In the genomic region with DNA sequence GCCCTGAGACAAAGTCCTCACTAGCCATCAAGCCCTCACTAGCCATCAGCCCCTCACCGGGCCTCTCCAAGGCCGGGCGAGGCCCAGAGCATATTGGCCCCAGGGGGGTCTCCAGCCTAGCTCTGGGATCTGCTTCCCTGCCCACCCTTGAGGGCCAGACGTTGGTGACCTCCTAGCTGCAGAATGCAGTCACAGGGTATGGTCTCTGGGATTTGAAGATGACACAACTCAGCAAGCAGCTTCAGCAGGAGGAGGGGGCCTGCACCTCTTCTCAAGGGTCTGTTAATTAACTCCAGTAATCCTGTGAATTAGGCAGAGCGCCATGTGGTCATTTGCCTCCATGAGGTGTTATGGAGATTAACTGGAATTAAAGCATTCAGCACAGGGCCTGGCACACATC, we compare ENCODE assay signal across 16 cellular contexts.
A peak's percentile ranks its signal among the peaks of the same experiment; 100 is the strongest.
DNase-seq lines count a peak whose midpoint lies in the region; ATAC-seq and TF ChIP-seq lines count a peak whose summit lies in the region.
"Had no signal": no experiment of that assay in that cellular context is flagged by ENCODE, and none has a peak within 500 bp of the region (broad histone marks: within the 10 kb centered on the region; RNA-seq: fewer than 3 reads in every experiment).

No MANE protein-coding gene starts in this region.

- TF ChIP-seq POLR2A in esophagus muscularis mucosa (IDR thresholded peaks at IDR 0.05; ENCODE audit: low read depth) (no peak), testis (IDR thresholded peaks at IDR 0.05) (no peak), sigmoid colon (IDR thresholded peaks at IDR 0.05) (no peak)

- no peak overlapping the region for H2BK5ac ChIP-seq in mesenchymal stem cell (ENCODE audit: low read depth, low read length, poor library complexity, severe bottlenecking)

- H2BK12ac ChIP-seq in mesenchymal stem cell (ENCODE audit: low read length in 2 of 2) = no peak overlapping the region

- H2BK15ac ChIP-seq in mesenchymal stem cell (ENCODE audit: low read depth, poor library complexity, severe bottlenecking) = no peak overlapping the region

- intact Hi-C loops in esophagus muscularis mucosa (cut with DNase I) = no loop called here
- intact Hi-C loops in testis (cut with DNase I; ENCODE audit: low total_unique reads) = no loop called here
- intact Hi-C loops in sigmoid colon (cut with DNase I) = no loop called here

- no peak overlapping the region for H3K23ac ChIP-seq in mesenchymal stem cell (ENCODE audit: low read length in 2 of 2)

- no peak for ATAC-seq in GM18907 (IDR thresholded peaks at IDR 0.05; ENCODE audit: unreplicated experiment)
- ATAC-seq: A549 had no signal

- no peaks in the 10 kb centered on the region for H3K9me3 ChIP-seq in esophagus muscularis mucosa
- no peaks in the 10 kb centered on the region for H3K9me3 ChIP-seq in testis
- no peaks in the 10 kb centered on the region for H3K9me3 ChIP-seq in sigmoid colon
- no peaks in the 10 kb centered on the region for H3K9me3 ChIP-seq in mesenchymal stem cell (ENCODE audit: control insufficient read depth, low read length)
- H3K9me3 ChIP-seq: A549, BE2C had no signal

- H2BK120ac ChIP-seq in mesenchymal stem cell (ENCODE audit: low read depth, low read length) = no peak overlapping the region

- H2AFZ ChIP-seq in mesenchymal stem cell (ENCODE audit: low read depth, low read length) = no peak overlapping the region
- H2AFZ ChIP-seq: GM23338 had no signal

- no peak overlapping the region for H2AK5ac ChIP-seq in mesenchymal stem cell (ENCODE audit: low read length, severe bottlenecking)

- H3K14ac ChIP-seq in mesenchymal stem cell (ENCODE audit: low read length in 2 of 2) = no peak overlapping the region

- H3K4me2 ChIP-seq in mesenchymal stem cell (ENCODE audit: low read length, poor library complexity, severe bottlenecking) = no peak overlapping the region
- H3K4me2 ChIP-seq: A549, GM23338 had no signal

- TF ChIP-seq EP300 in esophagus muscularis mucosa (IDR thresholded peaks at IDR 0.05) (no peak), sigmoid colon (IDR thresholded peaks at IDR 0.05) (no peak)

- WGBS in esophagus muscularis mucosa = 83% methylated on average over 5 of the region's 5 CpGs
- 90 to 100% methylated on average over 2 to 5 of the region's 5 CpGs for WGBS in testis, 2 donors
- 86 to 90% methylated on average over 5 of the region's 5 CpGs for WGBS in sigmoid colon, 2 donors
- WGBS in mesenchymal stem cell = 45% methylated on average over 5 of the region's 5 CpGs

- H3K4me3 ChIP-seq in esophagus muscularis mucosa (no peak overlapping the region), testis (no peak overlapping the region), sigmoid colon (no peak overlapping the region), mesenchymal stem cell (ENCODE audit: insufficient read depth in 1 of 2, low read depth in 1 of 2, low read length in 2 of 2) (no peak overlapping the region)
- H3K4me3 ChIP-seq: A549, GM23338 had no signal

- TF ChIP-seq CTCF in esophagus muscularis mucosa (IDR thresholded peaks at IDR 0.05) (no peak), testis (IDR thresholded peaks at IDR 0.05) (no peak), sigmoid colon (IDR thresholded peaks at IDR 0.05) (no peak)

- peaks cover 0 to 4% (median 0%) of the 10 kb centered on the region in 4 donors for H3K4me1 ChIP-seq in esophagus muscularis mucosa
- peaks cover 12% of the 10 kb centered on the region for H3K4me1 ChIP-seq in testis
- H3K4me1 ChIP-seq in sigmoid colon = peaks cover 0 to 5% (median 3%) of the 10 kb centered on the region in 4 donors
- H3K4me1 ChIP-seq in mesenchymal stem cell (ENCODE audit: control insufficient read depth, insufficient read depth, low read depth, low read length) = peaks cover 9% of the 10 kb centered on the region
- H3K4me1 ChIP-seq: A549 had no signal

- H3K4ac ChIP-seq in mesenchymal stem cell (ENCODE audit: low read depth in 1 of 2, low read length in 2 of 2) = no peak overlapping the region

- DNase-seq in NCI-H524 (lab: John Stamatoyannopoulos, UW) = peak; percentile 90 to 96
- DNase-seq in NCI-H82 treated with DMSO at 0.1 percent for 48 hours (lab: John Stamatoyannopoulos, UW; ENCODE audit: unreplicated experiment) = peak; percentile 87
- DNase-seq in esophagus muscularis mucosa (ENCODE audit: extremely low spot score) = peak; percentile 42
- peak; percentile 8 for DNase-seq in testis
- no peak for DNase-seq in sigmoid colon
- no peak for DNase-seq in mesenchymal stem cell
- DNase-seq: BE2C; CD4-positive, alpha-beta memory T cell; DND-41; GDM1; H7; IMR-90 had no signal

- no peak overlapping the region for H4K91ac ChIP-seq in mesenchymal stem cell (ENCODE audit: low read length)

- no peaks in the 10 kb centered on the region for H3K79me1 ChIP-seq in mesenchymal stem cell (replicated peaks; ENCODE audit: low read length, poor library complexity, severe bottlenecking)

- H3K27me3 ChIP-seq in esophagus muscularis mucosa = no peaks in the 10 kb centered on the region
- no peaks in the 10 kb centered on the region for H3K27me3 ChIP-seq in testis
- no peaks in the 10 kb centered on the region for H3K27me3 ChIP-seq in sigmoid colon
- H3K27me3 ChIP-seq in mesenchymal stem cell (ENCODE audit: control insufficient read depth in 1 of 2, insufficient read depth in 1 of 2, low read length in 2 of 2) = no peaks in the 10 kb centered on the region
- H3K27me3 ChIP-seq: BE2C had no signal

- H3K36me3 ChIP-seq in esophagus muscularis mucosa (peaks cover 0 to 2% (median 0%) of the 10 kb centered on the region in 4 donors), testis (ENCODE audit: low read depth, missing control alignments) (no peaks in the 10 kb centered on the region), sigmoid colon (no peaks in the 10 kb centered on the region), mesenchymal stem cell (ENCODE audit: control insufficient read depth in 1 of 2, insufficient read depth in 2 of 2, low read depth in 1 of 2, low read length in 2 of 2) (no peaks in the 10 kb centered on the region)
- H3K36me3 ChIP-seq: BE2C had no signal

- H3K18ac ChIP-seq in mesenchymal stem cell (ENCODE audit: low read depth in 1 of 2, low read length in 2 of 2) = no peak overlapping the region

- no peak overlapping the region for H4K8ac ChIP-seq in mesenchymal stem cell (ENCODE audit: low read length)

- H3K9ac ChIP-seq in mesenchymal stem cell (ENCODE audit: low read length) = no peak overlapping the region

- H3K27ac ChIP-seq in esophagus muscularis mucosa (replicated peaks in 1 of 4) = no peak overlapping the region
- H3K27ac ChIP-seq in testis = no peak overlapping the region
- H3K27ac ChIP-seq in sigmoid colon = no peak overlapping the region
- H3K27ac ChIP-seq in mesenchymal stem cell (ENCODE audit: low read length, poor library complexity, severe bottlenecking) = no peak overlapping the region
- H3K27ac ChIP-seq: A549, C4-2B had no signal

Comparison
In these comparisons a context has a peak if more than half of its experiments do, and no peak if none do; other contexts are left out.
1. DNase-seq: peak in NCI-H524 (2 of 2), NCI-H82 treated with DMSO at 0.1 percent for 48 hours (single experiment), esophagus muscularis mucosa (single experiment) and testis (single experiment); none in sigmoid colon (single experiment) and mesenchymal stem cell (single experiment).